Comparison of ENCODE assay signal across 11 cellular contexts in the genomic region with DNA sequence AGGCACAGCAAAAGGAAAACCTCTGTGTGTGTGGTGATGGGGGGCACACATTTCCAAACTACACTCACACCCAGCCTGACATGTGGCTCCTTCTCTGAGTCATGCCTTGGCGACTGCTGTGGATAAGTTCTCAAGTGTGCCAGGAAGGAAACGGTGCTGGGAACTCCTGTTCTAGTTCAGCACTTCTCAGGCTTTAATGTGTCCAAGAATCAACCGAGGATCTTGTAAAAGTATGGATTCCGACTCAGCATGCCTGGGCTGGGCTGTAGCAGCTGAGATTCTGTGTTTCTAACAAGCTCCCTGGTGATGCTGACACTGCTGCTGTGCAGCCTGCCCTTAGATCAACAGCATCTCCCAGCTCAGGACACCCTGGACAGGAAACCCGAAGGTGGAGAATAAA. TPM values are rescaled to one million over a fixed set of nuclear protein-coding genes. Genes with fewer than 3 reads are reported as not detected.
A peak's percentile ranks its signal among the peaks of the same experiment; 100 is the strongest.
DNase-seq lines count a peak whose midpoint lies in the region; ATAC-seq, FAIRE-seq and TF ChIP-seq lines count a peak whose summit lies in the region.
"Had no signal": no experiment of that assay in that cellular context is flagged by ENCODE, and none has a peak within 500 bp of the region (broad histone marks: within the 10 kb centered on the region; RNA-seq: fewer than 3 reads in every experiment).

No MANE protein-coding gene starts in this region.

- ATAC-seq in GM12878 (peak; percentile 58), GM21825 (IDR thresholded peaks at IDR 0.05; ENCODE audit: unreplicated experiment) (no peak)

- H3K9me3 ChIP-seq in GM12878 (replicated peaks; ENCODE audit: control insufficient read depth, insufficient read depth, low read length), result no peaks in the 10 kb centered on the region; the same call in 2 of the 3 replicates
- H3K9me3 ChIP-seq in hepatocyte (ENCODE audit: low read depth), result no peaks in the 10 kb centered on the region
- H3K9me3 ChIP-seq in thyroid gland, result no peaks in the 10 kb centered on the region

- WGBS in GM12878 (ENCODE audit: insufficient coverage, insufficient replicate concordance, low lambda C conversion rate, missing lambda C conversion rate), result 37% methylated on average over 5 of the region's 5 CpGs
- 69% methylated on average over 5 of the region's 5 CpGs for WGBS in hepatocyte (ENCODE audit: low lambda C conversion rate, missing lambda C conversion rate)
- WGBS in thyroid gland, 2 donors, result 10 to 23% methylated on average over 5 of the region's 5 CpGs

- SMC1A ChIA-PET in GM12878 (lab: Charles Lee; ENCODE audit: uncharacterized antibody, unreplicated experiment), result interaction anchor here (0.8 to 2.3 kb wide), 5 partner anchors 9 to 38 kb away, joined by 3 to 17 read pairs (median 3); no protein-coding TSS in a partner anchor

- POLR2A ChIA-PET in GM12878 (lab: Charles Lee), result interaction anchor here (0.6 kb wide), 1 partner anchor 8 kb away, joined by 5 read pairs; no protein-coding TSS in a partner anchor

- BruUV-seq in GM12878 (replicated peaks; lab: Mats Ljungman, UMichigan), result no TSS peak

- RAD21 ChIA-PET in GM12878 (lab: Charles Lee; ENCODE audit: unreplicated experiment), result interaction anchor here (0.9 to 1.3 kb wide), 3 partner anchors 7 to 68 kb away, joined by 3 read pairs; no protein-coding TSS in a partner anchor

- H3K4me3 ChIP-seq in GM12878 (no peak overlapping the region), hepatocyte (no peak overlapping the region), thyroid gland (replicated peaks in 1 of 3) (no peak overlapping the region)
- H3K4me3 ChIP-seq: skin epidermis had no signal

- no peak overlapping the region for H3K9ac ChIP-seq in GM12878 (ENCODE audit: control insufficient read depth, insufficient read depth, low read length)

- H3K27me3 ChIP-seq in GM12878 (replicated peaks in 1 of 2; ENCODE audit: control insufficient read depth in 2 of 2, insufficient read depth in 2 of 2, low read length in 1 of 2), result no peaks in the 10 kb centered on the region
- H3K27me3 ChIP-seq in hepatocyte, result no peaks in the 10 kb centered on the region
- no peaks in the 10 kb centered on the region for H3K27me3 ChIP-seq in thyroid gland

- no peaks in the 10 kb centered on the region for H3K9me2 ChIP-seq in hepatocyte (replicated peaks; ENCODE audit: insufficient read depth)

- H3K4me2 ChIP-seq in GM12878 (ENCODE audit: control insufficient read depth, insufficient read depth), result no peak overlapping the region
- H3K4me2 ChIP-seq in hepatocyte, result no peak overlapping the region

- H3K27ac ChIP-seq in GM12878 (ENCODE audit: control insufficient read depth, insufficient read depth) (no peak overlapping the region), hepatocyte (no peak overlapping the region), thyroid gland (no peak overlapping the region)

- intact Hi-C loops in GM12878 (cut with micrococcal nuclease; ENCODE audit: unreplicated experiment) (no loop called here), thyroid gland (cut with DNase I) (no loop called here)

- H4K20me1 ChIP-seq in GM12878 (ENCODE audit: control insufficient read depth, insufficient read depth), result no peaks in the 10 kb centered on the region
- H4K20me1 ChIP-seq in hepatocyte (ENCODE audit: insufficient read depth, poor library complexity, severe bottlenecking), result no peaks in the 10 kb centered on the region

- DNase-seq in NCI-H146 (lab: John Stamatoyannopoulos, UW) (peak; percentile 47), NCI-H146 treated with DMSO at 0.1 percent for 48 hours (lab: John Stamatoyannopoulos, UW; ENCODE audit: unreplicated experiment) (no peak), GM12878 (ENCODE audit: low read depth, low spot score) (no peak), hepatocyte (ENCODE audit: low spot score) (peak; percentile 28), thyroid gland (peak; percentile 65 to 67), SKM-1 treated with dmso at 0.1 percent for 144 hours (lab: John Stamatoyannopoulos, UW; ENCODE audit: unreplicated experiment) (no peak), nucleus accumbens (lab: John Stamatoyannopoulos, UW) (no peak)
- DNase-seq: activated gamma-delta T cell treated with Interleukin-2 at 50 U/mL for 16 hours had no signal

- FAIRE-seq in GM12878 (lab: Jason Lieb, UNC), result no peak

- no peak for TF ChIP-seq RAD21 in GM12878 (IDR thresholded peaks at IDR 0.05; ENCODE audit: insufficient read depth, low read depth, low read length)

- peaks cover 0 to 2% of the 10 kb centered on the region in 2 experiments; a peak in 2 of 4 replicates for H3K36me3 ChIP-seq in GM12878 (ENCODE audit: control insufficient read depth in 2 of 2, insufficient read depth in 2 of 2, low read length in 1 of 2)
- H3K36me3 ChIP-seq in hepatocyte (replicated peaks; ENCODE audit: insufficient read depth, low read depth), result no peaks in the 10 kb centered on the region
- no peaks in the 10 kb centered on the region for H3K36me3 ChIP-seq in thyroid gland

- no peak for TF ChIP-seq EP300 in GM12878 (IDR thresholded peaks at IDR 0.05; ENCODE audit: borderline replicate concordance in 1 of 2, control insufficient read depth in 1 of 2, low read depth in 2 of 2, low read length in 2 of 2)

- H3K79me2 ChIP-seq in GM12878 (ENCODE audit: control insufficient read depth, insufficient read depth, low read length) (no peaks in the 10 kb centered on the region), hepatocyte (no peaks in the 10 kb centered on the region)

- peaks cover 3% of the 10 kb centered on the region; the same call in 1 of the 2 replicates for H3K4me1 ChIP-seq in GM12878 (ENCODE audit: control insufficient read depth, insufficient read depth, low read length)
- H3K4me1 ChIP-seq in hepatocyte (ENCODE audit: insufficient read depth), result no peaks in the 10 kb centered on the region
- H3K4me1 ChIP-seq in thyroid gland, result no peaks in the 10 kb centered on the region

- TF ChIP-seq POLR2A in GM12878 (IDR thresholded peaks at IDR 0.05; ENCODE audit: low read depth, low read length) (no peak), thyroid gland (IDR thresholded peaks at IDR 0.05) (no peak)

- in situ Hi-C loops in GM12878 (cut with MboI), result no loop called here

- CTCF ChIA-PET in GM12878 (lab: Yijun Ruan, JAX), result interaction anchor here (1.0 to 1.2 kb wide), 2 partner anchors 20 to 30 kb away, joined by 3 read pairs; no protein-coding TSS in a partner anchor

- H2AFZ ChIP-seq in GM12878 (ENCODE audit: control insufficient read depth, low read depth, low read length) (peak overlapping the region; percentile 30), hepatocyte (no peak overlapping the region)

- TF ChIP-seq CTCF in GM12878 (IDR thresholded peaks at IDR 0.05 in 2 of 3, conservative IDR thresholded peaks at IDR 0.05 in 1 of 3; ENCODE audit: control insufficient read depth in 2 of 3, extremely low read depth in 1 of 3, insufficient read depth in 1 of 3, low read depth in 3 of 3, low read length in 3 of 3) (no peak), hepatocyte (IDR thresholded peaks at IDR 0.05; ENCODE audit: poor library complexity) (no peak), thyroid gland (IDR thresholded peaks at IDR 0.05) (no peak)

TF ChIP-seq in GM12878, 131 proteins besides CTCF, POLR2A, EP300 and RAD21:
- TF ChIP-seq SMAD5 (IDR thresholded peaks at IDR 0.05; ENCODE audit: low read depth) (no peak), SMC3 (IDR thresholded peaks at IDR 0.05; ENCODE audit: borderline replicate concordance, low read length) (0 out of 2 replicates have a peak, but pooled peaks have one; percentile 6)

RNA-seq across cellular contexts. Expression of gene CLNK, which starts 20.2 kb away (rescaled TPM):
- total RNA-seq in GM12878 (2013; cell fraction: nucleolus; rRNA removed), result 19.6 and 20.8 TPM in 2 replicates
- total RNA-seq in GM12878 (2014; rRNA removed) (2.1 and 2.2 TPM in 2 replicates), GM12878 (2014; rRNA removed; fragmentation: Illumina TruSeq; extraction: Trizol) (2.3 and 2.8 TPM in 2 replicates), GM12878 (2021) (2.5 and 2.8 TPM in 2 replicates), hepatocyte (not detected in 2 replicates), thyroid gland (not detected)
- polyA plus RNA-seq in GM12878 (2011; ENCODE audit: low read depth), result 0.91 TPM
- polyA plus RNA-seq in GM12878 (2011; rRNA removed) (14.3 and 19.3 TPM in 2 replicates), GM12878 (2014; fragmentation: Illumina TruSeq; extraction: Trizol) (2.9 and 3.1 TPM in 2 replicates), GM12878 (2014; fragmentation: Nextera tagmentation; extraction: Ambion mirVana) (1 to 10 TPM; 2.1 to 2.6 TPM), GM12878 (2014; rRNA removed) (2.8 and 3.2 TPM in 2 replicates), GM12878 (2016; fragmentation: Nextera tagmentation; extraction: Ambion mirVana) (1 to 10 TPM; 2.1 to 3.0 TPM), hepatocyte (not detected in 2 replicates)
- polyA plus RNA-seq in GM12878 (2011; cell fraction: cytosol; rRNA removed), result 5.8 and 6.3 TPM in 2 replicates
- 16.8 and 20.7 TPM in 2 replicates for polyA plus RNA-seq in GM12878 (2011; cell fraction: nucleus; rRNA removed)
- 1.4 and 1.9 TPM in 2 replicates for polyA plus RNA-seq in GM12878 (2012)
- polyA minus RNA-seq in GM12878 (2011; rRNA and poly(A)+ RNA removed), result 13.6 and 16.8 TPM in 2 replicates
- 1.6 and 4.1 TPM in 2 replicates for polyA minus RNA-seq in GM12878 (2011; cell fraction: cytosol; rRNA and poly(A)+ RNA removed)
- 14.6 and 15.8 TPM in 2 replicates for polyA minus RNA-seq in GM12878 (2011; cell fraction: nucleus; rRNA and poly(A)+ RNA removed)
- total RNA-seq: A172 had no signal

Comparison
In these comparisons a context has a peak if more than half of its experiments do, and no peak if none do; other contexts are left out.
1. DNase-seq: peak in NCI-H146 (single experiment), hepatocyte (single experiment) and thyroid gland (2 of 2); none in NCI-H146 treated with DMSO at 0.1 percent for 48 hours (single experiment), GM12878 (single experiment), SKM-1 treated with dmso at 0.1 percent for 144 hours (single experiment) and nucleus accumbens (0 of 56).